Comparison of ENCODE assay signal across 12 cellular contexts in genomic region chr1:85462931-85463665, GRCh38. TPM values are rescaled to one million over a fixed set of nuclear protein-coding genes. Genes with fewer than 3 reads are reported as not detected.
DNase-seq lines count a peak whose midpoint lies in the region; TF ChIP-seq lines count a peak whose summit lies in the region.
"Had no signal": no experiment of that assay in that cellular context is flagged by ENCODE, and none has a peak within 500 bp of the region (broad histone marks: within the 10 kb centered on the region; RNA-seq: fewer than 3 reads in every experiment).

No MANE protein-coding gene starts in this region.

- H3K27ac Mint-ChIP-seq in Caco-2 (ENCODE audit: unreplicated experiment), result peak overlapping the region; percentile 84
- no peak overlapping the region for H3K27ac Mint-ChIP-seq in neural progenitor cell
- H3K27ac Mint-ChIP-seq in activated T-helper 1 cell treated with anti-CD3 and anti-CD28 coated beads, Interleukin-12 subunit alpha, Interleukin-12 subunit beta, Interleukin-2, Interleukin-4 antibody, amounts not matched to agents 30 ng/mL and 10 ng/mL and 1 ng/mL, durations not matched to agents 14 hours and 24 hours and 36 hours, result no peak overlapping the region
- H3K27ac Mint-ChIP-seq: activated CD4-positive, alpha-beta T cell treated with anti-CD3 and anti-CD28 coated beads, Interleukin-2, amount 10 ng/mL, durations not matched to agents 7 days and 5 days; activated naive CD4-positive, alpha-beta T cell treated with anti-CD3 and anti-CD28 coated beads for 36 hours had no signal

- H3K79me2 ChIP-seq in fibroblast of lung (ENCODE audit: control insufficient read depth, insufficient read depth, low read length) (peaks cover 66% of the 10 kb centered on the region), neural progenitor cell (ENCODE audit: low read depth) (peaks cover 6% of the 10 kb centered on the region)

- peak overlapping the region; percentile 88 for H3K4me3 ChIP-seq in Caco-2 (ENCODE audit: low read depth, low read length)
- H3K4me3 ChIP-seq in fibroblast of lung (replicated peaks in 1 of 4; ENCODE audit: control extremely low read depth in 1 of 4, insufficient read depth in 1 of 4, low read depth in 3 of 4, low read length in 4 of 4), result peak overlapping the region; percentile 82 to 95 (median 86)
- H3K4me3 ChIP-seq in neural progenitor cell, result no peak overlapping the region
- H3K4me3 ChIP-seq in prostate gland, result no peak overlapping the region

- H3K27ac ChIP-seq in fibroblast of lung (ENCODE audit: insufficient read depth, low read length) (peak overlapping the region; percentile 89), neural progenitor cell (no peak overlapping the region), prostate gland (no peak overlapping the region)

- intact Hi-C loops in Caco-2 (cut with micrococcal nuclease; ENCODE audit: unreplicated experiment) (loop anchor here (5.0 kb wide), 2 partner anchors 56 to 136 kb away; no protein-coding TSS in a partner anchor), prostate gland (cut with DNase I) (no loop called here)
- intact Hi-C loops in activated T-helper 1 cell treated with anti-CD3 and anti-CD28 coated beads, Interleukin-12 subunit alpha, Interleukin-12 subunit beta, Interleukin-2, Interleukin-4 antibody, amounts not matched to agents 30 ng/mL and 10 ng/mL and 1 ng/mL, durations not matched to agents 14 hours and 24 hours and 36 hours (cut with micrococcal nuclease), result no loop called here

- TF ChIP-seq CTCF in Caco-2 (IDR thresholded peaks at IDR 0.05; ENCODE audit: insufficient read depth in 1 of 2, low read depth in 1 of 2, low read length in 1 of 2, severe bottlenecking in 1 of 2, unreplicated experiment in 1 of 2) (no peak), fibroblast of lung (conservative IDR thresholded peaks at IDR 0.05 in 1 of 2, IDR thresholded peaks at IDR 0.05 in 1 of 2; ENCODE audit: low read depth in 1 of 2, low read length in 2 of 2) (no peak), neural progenitor cell (IDR thresholded peaks at IDR 0.05) (no peak), prostate gland (IDR thresholded peaks at IDR 0.05) (no peak)

- H3K4me1 ChIP-seq in Caco-2 (peaks cover 50% of the 10 kb centered on the region), fibroblast of lung (ENCODE audit: control insufficient read depth, extremely low read depth, insufficient read depth, low read length) (peaks cover 6% of the 10 kb centered on the region), neural progenitor cell (peaks cover 5% of the 10 kb centered on the region), prostate gland (replicated peaks) (no peaks in the 10 kb centered on the region)

- H3K4me1 Mint-ChIP-seq in Caco-2 (ENCODE audit: low read depth, unreplicated experiment) (peaks cover 24% of the 10 kb centered on the region), neural progenitor cell (peaks cover 26% of the 10 kb centered on the region)
- no peaks in the 10 kb centered on the region for H3K4me1 Mint-ChIP-seq in activated T-helper 1 cell treated with anti-CD3 and anti-CD28 coated beads, Interleukin-12 subunit alpha, Interleukin-12 subunit beta, Interleukin-2, Interleukin-4 antibody, amounts not matched to agents 30 ng/mL and 10 ng/mL and 1 ng/mL, durations not matched to agents 14 hours and 24 hours and 36 hours (ENCODE audit: low read depth)

- H4K20me1 ChIP-seq in fibroblast of lung (ENCODE audit: control insufficient read depth, extremely low read depth, insufficient read depth, low read length) (no peaks in the 10 kb centered on the region), neural progenitor cell (ENCODE audit: low read depth) (no peaks in the 10 kb centered on the region)

- H3K9me3 ChIP-seq in Caco-2 (no peaks in the 10 kb centered on the region), fibroblast of lung (ENCODE audit: control insufficient read depth, insufficient read depth, low read depth, low read length) (no peaks in the 10 kb centered on the region), neural progenitor cell (ENCODE audit: low read depth) (no peaks in the 10 kb centered on the region), prostate gland (no peaks in the 10 kb centered on the region)

- H3K9ac ChIP-seq in fibroblast of lung (ENCODE audit: insufficient read depth, low read length), result no peak overlapping the region
- no peak overlapping the region for H3K9ac ChIP-seq in neural progenitor cell

- CTCF ChIA-PET in Caco-2 (lab: Charles Lee), result interaction anchor here (1.2 kb wide), 2 partner anchors 118 to 154 kb away, joined by 3 to 4 read pairs; no protein-coding TSS in a partner anchor

- no peaks in the 10 kb centered on the region for H3K36me3 ChIP-seq in Caco-2 (ENCODE audit: control insufficient read depth, insufficient read depth, low read length)
- H3K36me3 ChIP-seq in fibroblast of lung (ENCODE audit: control insufficient read depth, insufficient read depth, low read length), result peaks cover 2% of the 10 kb centered on the region
- H3K36me3 ChIP-seq in neural progenitor cell, result no peaks in the 10 kb centered on the region
- H3K36me3 ChIP-seq in prostate gland, result no peaks in the 10 kb centered on the region

- H3K9me3 Mint-ChIP-seq in Caco-2 (ENCODE audit: unreplicated experiment) (peaks cover 5% of the 10 kb centered on the region), neural progenitor cell (no peaks in the 10 kb centered on the region)
- H3K9me3 Mint-ChIP-seq in activated T-helper 1 cell treated with anti-CD3 and anti-CD28 coated beads, Interleukin-12 subunit alpha, Interleukin-12 subunit beta, Interleukin-2, Interleukin-4 antibody, amounts not matched to agents 30 ng/mL and 10 ng/mL and 1 ng/mL, durations not matched to agents 14 hours and 24 hours and 36 hours, result no peaks in the 10 kb centered on the region
- H3K9me3 Mint-ChIP-seq: activated CD4-positive, alpha-beta T cell treated with anti-CD3 and anti-CD28 coated beads, Interleukin-2, amount 10 ng/mL, durations not matched to agents 7 days and 5 days; activated naive CD4-positive, alpha-beta T cell treated with anti-CD3 and anti-CD28 coated beads for 36 hours had no signal

- no peaks in the 10 kb centered on the region; the same call in 1 of the 2 replicates for H3K27me3 ChIP-seq in Caco-2 (replicated peaks; ENCODE audit: control insufficient read depth, insufficient read depth, low read length)
- no peaks in the 10 kb centered on the region for H3K27me3 ChIP-seq in fibroblast of lung (ENCODE audit: control insufficient read depth, insufficient read depth, low read length)
- H3K27me3 ChIP-seq in neural progenitor cell, result peaks cover 42% of the 10 kb centered on the region
- no peaks in the 10 kb centered on the region for H3K27me3 ChIP-seq in prostate gland (replicated peaks; ENCODE audit: insufficient read depth)

- H3F3A ChIP-seq in neural progenitor cell (ENCODE audit: low read depth), result no peaks in the 10 kb centered on the region

- DNase-seq in Caco-2 (no peak), RKO (ENCODE audit: low spot score) (peak; percentile 25), fibroblast of lung (ENCODE audit: low read depth in 2 of 2) (no peak), neural progenitor cell (ENCODE audit: low spot score) (no peak), A172 (ENCODE audit: low spot score) (no peak), hepatic stellate cell (ENCODE audit: low spot score) (no peak), prostate gland (ENCODE audit: low spot score) (no peak)
- DNase-seq in activated T-helper 1 cell treated with anti-CD3 and anti-CD28 coated beads, Interleukin-12 subunit alpha, Interleukin-12 subunit beta, Interleukin-2, Interleukin-4 antibody, amounts not matched to agents 30 ng/mL and 10 ng/mL and 1 ng/mL, durations not matched to agents 14 hours and 24 hours and 36 hours (ENCODE audit: low spot score), result no peak
- DNase-seq: activated CD4-positive, alpha-beta T cell treated with anti-CD3 and anti-CD28 coated beads, Interleukin-2, amount 10 ng/mL, durations not matched to agents 7 days and 5 days; activated naive CD4-positive, alpha-beta T cell treated with anti-CD3 and anti-CD28 coated beads for 36 hours; posterior cingulate gyrus; SHP77 treated with DMSO at 0.1 percent for 48 hours had no signal

- no peak for TF ChIP-seq POLR2A in prostate gland (IDR thresholded peaks at IDR 0.05)

- peaks cover 10% of the 10 kb centered on the region for H3K36me3 Mint-ChIP-seq in Caco-2 (ENCODE audit: insufficient read depth, unreplicated experiment)
- no peaks in the 10 kb centered on the region for H3K36me3 Mint-ChIP-seq in neural progenitor cell
- no peaks in the 10 kb centered on the region for H3K36me3 Mint-ChIP-seq in activated T-helper 1 cell treated with anti-CD3 and anti-CD28 coated beads, Interleukin-12 subunit alpha, Interleukin-12 subunit beta, Interleukin-2, Interleukin-4 antibody, amounts not matched to agents 30 ng/mL and 10 ng/mL and 1 ng/mL, durations not matched to agents 14 hours and 24 hours and 36 hours (ENCODE audit: low read depth)

- H3K4me2 ChIP-seq in fibroblast of lung (ENCODE audit: extremely low read depth, insufficient read depth, low read length), result peak overlapping the region; percentile 93
- peak overlapping the region; percentile 81 for H3K4me2 ChIP-seq in neural progenitor cell

- POLR2A ChIA-PET in Caco-2 (lab: Charles Lee), result no interaction called here

- no peaks in the 10 kb centered on the region for H3K27me3 Mint-ChIP-seq in Caco-2 (ENCODE audit: insufficient read depth, unreplicated experiment)
- H3K27me3 Mint-ChIP-seq in neural progenitor cell (ENCODE audit: insufficient read depth, low read depth), result peaks cover 4% of the 10 kb centered on the region
- peaks cover 59% of the 10 kb centered on the region for H3K27me3 Mint-ChIP-seq in activated T-helper 1 cell treated with anti-CD3 and anti-CD28 coated beads, Interleukin-12 subunit alpha, Interleukin-12 subunit beta, Interleukin-2, Interleukin-4 antibody, amounts not matched to agents 30 ng/mL and 10 ng/mL and 1 ng/mL, durations not matched to agents 14 hours and 24 hours and 36 hours (ENCODE audit: insufficient read depth)

- no TSS peak for BruUV-seq in Caco-2 (replicated peaks; lab: Mats Ljungman, UMichigan)

- H3K4me3 Mint-ChIP-seq in Caco-2 (ENCODE audit: unreplicated experiment) (peak overlapping the region; percentile 88), neural progenitor cell (peak overlapping the region; percentile 87)
- H3K4me3 Mint-ChIP-seq in activated T-helper 1 cell treated with anti-CD3 and anti-CD28 coated beads, Interleukin-12 subunit alpha, Interleukin-12 subunit beta, Interleukin-2, Interleukin-4 antibody, amounts not matched to agents 30 ng/mL and 10 ng/mL and 1 ng/mL, durations not matched to agents 14 hours and 24 hours and 36 hours, result no peak overlapping the region

- H2AFZ ChIP-seq in fibroblast of lung (ENCODE audit: low read length) (no peak overlapping the region), neural progenitor cell (replicated peaks) (no peak overlapping the region)

- 92% methylated on average over 4 of the region's 4 CpGs for WGBS in prostate gland

RNA-seq across cellular contexts. Expression of gene DDAH1, which starts 1.9 kb away (rescaled TPM):
- total RNA-seq in Caco-2 (2022), result 83.0 and 87.9 TPM in 2 replicates
- total RNA-seq in fibroblast of lung, result 22.6 and 50.0 TPM in 2 replicates
- polyA plus RNA-seq in fibroblast of lung, result 164 and 218 TPM in 2 replicates
- 78.3 and 108 TPM in 2 replicates for polyA plus RNA-seq in fibroblast of lung (2012)
- polyA minus RNA-seq in fibroblast of lung (ENCODE audit: low replicate concordance), result 84.3 and 113 TPM in 2 replicates
- total RNA-seq in neural progenitor cell (ENCODE audit: low replicate concordance), result 18.9 and 23.1 TPM in 2 replicates
- 19.0 and 20.7 TPM in 2 replicates for total RNA-seq in A172 (2014; rRNA removed; shearing (Covaris generic))
- total RNA-seq in activated T-helper 1 cell treated with anti-CD3 and anti-CD28 coated beads, Interleukin-12 subunit alpha, Interleukin-12 subunit beta, Interleukin-2, Interleukin-4 antibody, amounts not matched to agents 30 ng/mL and 10 ng/mL and 1 ng/mL, durations not matched to agents 14 hours and 24 hours and 36 hours, result 0.22 TPM in 1 of 2 replicates, not detected in the other
- 10 to 100 TPM; 61.6 to 70.7 TPM for total RNA-seq in prostate gland
- total RNA-seq: activated CD4-positive, alpha-beta T cell treated with anti-CD3 and anti-CD28 coated beads, Interleukin-2, amount 10 ng/mL, durations not matched to agents 7 days and 5 days; activated naive CD4-positive, alpha-beta T cell treated with anti-CD3 and anti-CD28 coated beads for 36 hours had no signal

Comparison
In these comparisons a context has a peak if more than half of its experiments do, and no peak if none do; other contexts are left out.
1. H3K4me3 ChIP-seq: peak in Caco-2 (single experiment) and fibroblast of lung (4 of 4); none in neural progenitor cell (single experiment) and prostate gland (0 of 2).
2. RNA of gene DDAH1, which starts 1.9 kb away (total RNA-seq): 83.0 to 87.9 TPM in Caco-2, 61.6 to 70.7 TPM in prostate gland, 22.6 to 50.0 TPM in fibroblast of lung, 18.9 to 23.1 TPM in neural progenitor cell and 19.0 to 20.7 TPM in A172; 0.22 TPM in activated T-helper 1 cell treated with anti-CD3 and anti-CD28 coated beads, Interleukin-12 subunit alpha, Interleukin-12 subunit beta, Interleukin-2, Interleukin-4 antibody, amounts not matched to agents 30 ng/mL and 10 ng/mL and 1 ng/mL, durations not matched to agents 14 hours and 24 hours and 36 hours; every median in the first group is over 10 times any median in the second.